ENCODE assay signal across 2 cellular contexts in the genomic region with DNA sequence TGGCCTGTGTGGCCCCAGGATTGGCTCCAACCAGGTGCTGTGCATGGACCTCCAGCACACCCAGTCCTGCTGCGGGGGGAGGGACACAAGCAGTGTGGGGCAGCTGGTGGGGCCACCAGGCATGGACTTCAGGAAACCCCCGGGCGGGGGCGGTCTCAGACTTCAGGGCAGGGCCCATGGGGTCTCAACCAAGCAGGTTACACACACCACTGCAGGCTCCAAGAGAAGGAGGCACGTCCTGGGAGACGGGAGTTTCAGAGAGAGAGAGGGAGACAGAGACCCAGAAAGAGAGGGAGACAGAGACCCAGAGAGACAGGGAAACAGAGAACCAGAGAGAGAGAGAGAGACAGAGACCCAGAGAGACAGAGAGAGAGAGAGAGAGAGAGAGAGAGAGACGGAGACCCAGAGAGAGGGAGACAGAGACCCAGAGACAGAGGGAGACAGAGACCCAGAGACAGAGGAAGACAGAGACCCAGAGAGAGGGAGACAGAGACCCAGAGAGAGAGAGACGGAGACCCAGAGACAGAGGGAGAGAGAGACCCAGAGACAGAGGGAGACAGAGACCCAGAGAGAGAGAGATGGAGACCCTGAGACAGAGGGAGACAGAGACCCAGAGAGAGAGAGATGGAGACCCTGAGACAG.
TF ChIP-seq lines count a peak whose summit lies in the region.

No MANE protein-coding gene starts in this region.

TF ChIP-seq in SK-N-SH, 30 proteins besides CTCF, POLR2A, EP300 and RAD21:
- TF ChIP-seq FOXJ3 (CRISPR knock-in tag; IDR thresholded peaks at IDR 0.05) (no peak), CHD2 (IDR thresholded peaks at IDR 0.05; ENCODE audit: low read length, partially characterized antibody) (no peak), SMC3 (IDR thresholded peaks at IDR 0.05; ENCODE audit: low read depth, low read length) (no peak), TEAD4 (IDR thresholded peaks at IDR 0.05; ENCODE audit: borderline replicate concordance, insufficient read depth) (no peak), NFIC (IDR thresholded peaks at IDR 0.05; ENCODE audit: borderline replicate concordance) (no peak), TAF1 (IDR thresholded peaks at IDR 0.05; ENCODE audit: borderline replicate concordance, low read depth, low read length) (no peak), ELF1 (IDR thresholded peaks at IDR 0.05) (no peak)
TF ChIP-seq in SK-N-SH: peak in this region for 0.

TF ChIP-seq in GM12891, 5 proteins besides CTCF, POLR2A, EP300 and RAD21:
- no peak for TF ChIP-seq SPI1 (IDR thresholded peaks at IDR 0.05; ENCODE audit: low read depth, low read length)
- TF ChIP-seq POU2F2 (IDR thresholded peaks at IDR 0.05; ENCODE audit: low read depth, low read length): no peak
- TF ChIP-seq PAX5 (IDR thresholded peaks at IDR 0.05; ENCODE audit: insufficient read depth, low read length, severe bottlenecking): no peak
- TF ChIP-seq POLR2AphosphoS5 (IDR thresholded peaks at IDR 0.05; ENCODE audit: low read depth, low read length): no peak
- TF ChIP-seq TAF1 (IDR thresholded peaks at IDR 0.05; ENCODE audit: low read depth, low read length): no peak
